Comparison of ENCODE assay signal across 8 cellular contexts in genomic region chr19:41323430-41324125, GRCh38. TPM values are rescaled to one million over a fixed set of nuclear protein-coding genes. Genes with fewer than 3 reads are reported as not detected.
DNase-seq lines count a peak whose midpoint lies in the region; FAIRE-seq and TF ChIP-seq lines count a peak whose summit lies in the region.

No MANE protein-coding gene starts in this region.

- no peak for TF ChIP-seq CTCF in WI38 (IDR thresholded peaks at IDR 0.05; ENCODE audit: low read depth, low read length)

- H3K4me3 ChIP-seq in WI38 (ENCODE audit: low read depth, low read length) = peak overlapping the region; percentile 34

- peak; percentile 47 for DNase-seq in activated T-cell treated with anti-CD3 and anti-CD28 coated beads, Interleukin-2, amount 50 U/mL, for 1 hour
- DNase-seq in activated T-cell treated with anti-CD3 and anti-CD28 coated beads, Interleukin-2, amount 50 U/mL, for 48 hours = no peak
- DNase-seq in glomerular visceral epithelial cell (ENCODE audit: extremely low spot score) (peak; percentile 96), posterior vena cava (ENCODE audit: low spot score) (peak; percentile 93), 8988T (no peak), GM12891 (ENCODE audit: insufficient read length, low spot score) (no peak)
- no peak for DNase-seq in stimulated activated CD4-positive, alpha-beta T cell treated with anti-CD3 and anti-CD28 coated beads, Interleukin-4, amount 100 ng/mL, for 4 hours

- intact Hi-C loops in posterior vena cava (cut with DNase I) = no loop called here

- no peak for TF ChIP-seq POLR2A in GM12891 (IDR thresholded peaks at IDR 0.05; ENCODE audit: low read depth, low read length)

- no peak for FAIRE-seq in GM12891 (lab: Jason Lieb, UNC)

TF ChIP-seq in GM12891, 5 proteins besides CTCF, POLR2A, EP300 and RAD21:
- TF ChIP-seq SPI1 (IDR thresholded peaks at IDR 0.05; ENCODE audit: low read depth, low read length) (no peak), TAF1 (IDR thresholded peaks at IDR 0.05; ENCODE audit: low read depth, low read length) (no peak), POU2F2 (IDR thresholded peaks at IDR 0.05; ENCODE audit: low read depth, low read length) (no peak), POLR2AphosphoS5 (IDR thresholded peaks at IDR 0.05; ENCODE audit: low read depth, low read length) (no peak), PAX5 (IDR thresholded peaks at IDR 0.05; ENCODE audit: insufficient read depth, low read length, severe bottlenecking) (no peak)

RNA-seq across cellular contexts. Expression of gene CCDC97, which starts 13.6 kb away (rescaled TPM):
- 10 to 100 TPM; 17.5 to 23.9 TPM for total RNA-seq in posterior vena cava
- 23.5 TPM for polyA plus RNA-seq in GM12891 (2012; ENCODE audit: low read depth, missing spikeins)

RNA-seq across cellular contexts. Expression of gene TGFB1, which starts 30.1 kb away (rescaled TPM):
- 10 to 100 TPM; 43.8 to 61.5 TPM for total RNA-seq in posterior vena cava
- 61.9 TPM for polyA plus RNA-seq in GM12891 (2012; ENCODE audit: low read depth, missing spikeins)

RNA-seq across cellular contexts. Expression of gene B9D2, which starts 40.4 kb away (rescaled TPM):
- 1 to 10 TPM; 3.7 to 4.2 TPM for total RNA-seq in posterior vena cava
- polyA plus RNA-seq in GM12891 (2012; ENCODE audit: low read depth, missing spikeins) = 8.1 TPM

RNA-seq across cellular contexts. Expression of gene TMEM91, which starts 52.8 kb away (rescaled TPM):
- 1 to 10 TPM; 6.4 to 8.3 TPM for total RNA-seq in posterior vena cava
- polyA plus RNA-seq in GM12891 (2012; ENCODE audit: low read depth, missing spikeins) = 7.1 TPM

RNA-seq across cellular contexts. Expression of gene HNRNPUL1, which starts 59.4 kb away (rescaled TPM):
- 100 to 1,000 TPM; 150 to 157 TPM for total RNA-seq in posterior vena cava
- 117 TPM for polyA plus RNA-seq in GM12891 (2012; ENCODE audit: low read depth, missing spikeins)

Comparison
In these comparisons a context has a peak if more than half of its experiments do, and no peak if none do; other contexts are left out.
1. DNase-seq: peak in activated T-cell treated with anti-CD3 and anti-CD28 coated beads, Interleukin-2, amount 50 U/mL, for 1 hour (single experiment), glomerular visceral epithelial cell (single experiment) and posterior vena cava (single experiment); none in activated T-cell treated with anti-CD3 and anti-CD28 coated beads, Interleukin-2, amount 50 U/mL, for 48 hours (0 of 2), stimulated activated CD4-positive, alpha-beta T cell treated with anti-CD3 and anti-CD28 coated beads, Interleukin-4, amount 100 ng/mL, for 4 hours (0 of 2), 8988T (single experiment) and GM12891 (single experiment).